ENCODE assay signal across 12 cellular contexts in genomic region chr7:98483276-98483963, GRCh38.
"Had no signal": no experiment of that assay in that cellular context is flagged by ENCODE, and none has a peak within 500 bp of the region (broad histone marks: within the 10 kb centered on the region; RNA-seq: fewer than 3 reads in every experiment).

No MANE protein-coding gene starts in this region.

- H3K4me3 ChIP-seq: cardiac muscle cell, left ventricle myocardium inferior, tibial artery, vagina had no signal

- H3K27ac ChIP-seq: cardiac muscle cell, left ventricle myocardium inferior, tibial artery, vagina had no signal

- H3K4me1 ChIP-seq: left ventricle myocardium inferior, tibial artery, vagina had no signal

- DNase-seq: activated B cell treated with CpG ODN at 0.5 μM for 24 hours; activated CD4-positive, alpha-beta T cell treated with anti-CD3 and anti-CD28 coated beads for 48 hours; activated CD8-positive, alpha-beta T cell treated with anti-CD3 and anti-CD28 coated beads for 36 hours; activated T-cell treated with anti-CD3 and anti-CD28 coated beads, Interleukin-2, amount 50 U/mL, for 4 hours; left ventricle myocardium inferior; natural killer cell; stimulated activated CD4-positive, alpha-beta T cell treated with anti-CD3 and anti-CD28 coated beads, Interleukin-15, amount 100 ng/mL, for 24 hours; stimulated activated CD4-positive, alpha-beta T cell treated with anti-CD3 and anti-CD28 coated beads, Interleukin-4, amount 100 ng/mL, for 1 hour; stimulated activated naive CD4-positive, alpha-beta T cell; tibial artery had no signal

- H3K27me3 ChIP-seq: cardiac muscle cell, vagina had no signal

- ATAC-seq: activated CD8-positive, alpha-beta T cell treated with anti-CD3 and anti-CD28 coated beads for 36 hours; activated T-cell treated with anti-CD3 and anti-CD28 coated beads, Interleukin-2, amount 50 U/mL, for 4 hours; natural killer cell had no signal

- H3K36me3 ChIP-seq: cardiac muscle cell, left ventricle myocardium inferior, tibial artery, vagina had no signal
